8 cellular contexts compared by ENCODE assay signal in the genomic region with DNA sequence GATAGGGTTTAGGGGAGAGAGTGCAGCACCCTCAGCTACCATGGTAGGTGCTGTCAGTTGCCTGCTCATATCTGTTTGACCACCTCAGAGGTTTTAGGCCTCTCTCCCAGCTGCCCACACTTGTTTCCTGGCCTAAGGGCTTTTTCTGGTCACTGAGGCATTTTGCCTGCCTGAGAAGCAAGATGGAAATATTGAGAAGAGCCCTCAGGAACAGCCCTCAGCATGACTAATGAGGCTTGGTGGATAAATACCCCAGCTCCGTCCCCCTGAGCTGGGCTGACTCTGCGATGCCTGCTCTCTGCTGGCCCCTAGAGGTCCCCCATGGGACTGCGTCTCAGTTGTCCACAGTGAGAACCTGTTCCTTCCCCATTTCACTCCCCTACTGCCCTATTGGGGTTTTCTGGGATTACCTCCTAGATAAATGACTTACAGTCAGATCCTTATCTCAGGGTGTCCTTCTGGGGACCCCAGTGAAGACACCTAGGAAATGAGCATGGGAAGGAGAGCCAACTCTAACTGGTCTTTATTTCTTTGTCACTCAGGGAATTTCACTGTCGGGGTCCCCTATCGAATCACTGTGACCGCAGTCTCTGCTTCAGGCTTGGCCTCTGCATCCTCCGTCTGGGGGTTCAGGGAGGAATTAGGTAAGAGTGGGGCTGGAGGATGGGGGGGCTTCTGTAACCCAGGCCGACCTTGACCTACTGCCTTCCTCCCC. TPM values are rescaled to one million over a fixed set of nuclear protein-coding genes. Genes with fewer than 3 reads are reported as not detected.
DNase-seq lines count a peak whose midpoint lies in the region; ATAC-seq and TF ChIP-seq lines count a peak whose summit lies in the region.

No MANE protein-coding gene starts in this region.

- H3K27ac Mint-ChIP-seq in activated naive CD4-positive, alpha-beta T cell treated with anti-CD3 and anti-CD28 coated beads, Interleukin-2, amount 50 U/mL, for 72 hours = peak overlapping the region; percentile 17 to 36

- peaks cover 0 to 4% of the 10 kb centered on the region in 2 donors for H3K9me3 Mint-ChIP-seq in activated naive CD4-positive, alpha-beta T cell treated with anti-CD3 and anti-CD28 coated beads, Interleukin-2, amount 50 U/mL, for 72 hours

- DNase-seq in AG08396 (ENCODE audit: low spot score) = peak; percentile 69
- peak; percentile 74 for DNase-seq in GM20000 (ENCODE audit: low spot score)
- DNase-seq in SKM-1 treated with dmso at 0.1 percent for 144 hours (lab: John Stamatoyannopoulos, UW; ENCODE audit: unreplicated experiment) = peak; percentile 56
- peak; percentile 80 to 86 for DNase-seq in activated naive CD4-positive, alpha-beta T cell treated with anti-CD3 and anti-CD28 coated beads, Interleukin-2, amount 50 U/mL, for 72 hours (ENCODE audit: low spot score in 2 of 2)
- peak; percentile 63 for DNase-seq in hepatic stellate cell (ENCODE audit: low spot score)
- DNase-seq in stimulated activated CD4-positive, alpha-beta T cell treated with anti-CD3 and anti-CD28 coated beads, Interleukin-4, amount 100 ng/mL, for 24 hours = peak; percentile 81
- DNase-seq in DMS79 treated with DMSO at 0.1 percent for 48 hours (lab: John Stamatoyannopoulos, UW) = no peak

- H3K36me3 Mint-ChIP-seq in activated naive CD4-positive, alpha-beta T cell treated with anti-CD3 and anti-CD28 coated beads, Interleukin-2, amount 50 U/mL, for 72 hours = peaks cover 11 to 28% of the 10 kb centered on the region in 2 donors

- TF ChIP-seq CTCF in GM20000 (IDR thresholded peaks at IDR 0.05; ENCODE audit: extremely low read depth, missing control alignments) = peak; percentile 90

- ATAC-seq in activated naive CD4-positive, alpha-beta T cell treated with anti-CD3 and anti-CD28 coated beads, Interleukin-2, amount 50 U/mL, for 72 hours = peak; percentile 73 to 86
- no peak for ATAC-seq in HG02870 (IDR thresholded peaks at IDR 0.05; ENCODE audit: unreplicated experiment)

RNA-seq across cellular contexts. Expression of a gene that starts 13.3 kb away (rescaled TPM):
- not detected for total RNA-seq in activated naive CD4-positive, alpha-beta T cell treated with anti-CD3 and anti-CD28 coated beads, Interleukin-2, amount 50 U/mL, for 72 hours

RNA-seq across cellular contexts. Expression of a gene that starts 17.0 kb away (rescaled TPM):
- total RNA-seq in activated naive CD4-positive, alpha-beta T cell treated with anti-CD3 and anti-CD28 coated beads, Interleukin-2, amount 50 U/mL, for 72 hours = 10 to 100 TPM; 59.6 to 68.0 TPM

RNA-seq across cellular contexts. Expression of a gene that starts 20.6 kb away (rescaled TPM):
- not detected for total RNA-seq in activated naive CD4-positive, alpha-beta T cell treated with anti-CD3 and anti-CD28 coated beads, Interleukin-2, amount 50 U/mL, for 72 hours

RNA-seq across cellular contexts. Expression of a gene that starts 24.0 kb away (rescaled TPM):
- total RNA-seq in activated naive CD4-positive, alpha-beta T cell treated with anti-CD3 and anti-CD28 coated beads, Interleukin-2, amount 50 U/mL, for 72 hours = 1 to 10 TPM; 1.2 to 4.2 TPM

RNA-seq across cellular contexts. Expression of a gene that starts 37.0 kb away (rescaled TPM):
- total RNA-seq in activated naive CD4-positive, alpha-beta T cell treated with anti-CD3 and anti-CD28 coated beads, Interleukin-2, amount 50 U/mL, for 72 hours = not detected
